Comparison of ENCODE assay signal across 8 cellular contexts in the genomic region with DNA sequence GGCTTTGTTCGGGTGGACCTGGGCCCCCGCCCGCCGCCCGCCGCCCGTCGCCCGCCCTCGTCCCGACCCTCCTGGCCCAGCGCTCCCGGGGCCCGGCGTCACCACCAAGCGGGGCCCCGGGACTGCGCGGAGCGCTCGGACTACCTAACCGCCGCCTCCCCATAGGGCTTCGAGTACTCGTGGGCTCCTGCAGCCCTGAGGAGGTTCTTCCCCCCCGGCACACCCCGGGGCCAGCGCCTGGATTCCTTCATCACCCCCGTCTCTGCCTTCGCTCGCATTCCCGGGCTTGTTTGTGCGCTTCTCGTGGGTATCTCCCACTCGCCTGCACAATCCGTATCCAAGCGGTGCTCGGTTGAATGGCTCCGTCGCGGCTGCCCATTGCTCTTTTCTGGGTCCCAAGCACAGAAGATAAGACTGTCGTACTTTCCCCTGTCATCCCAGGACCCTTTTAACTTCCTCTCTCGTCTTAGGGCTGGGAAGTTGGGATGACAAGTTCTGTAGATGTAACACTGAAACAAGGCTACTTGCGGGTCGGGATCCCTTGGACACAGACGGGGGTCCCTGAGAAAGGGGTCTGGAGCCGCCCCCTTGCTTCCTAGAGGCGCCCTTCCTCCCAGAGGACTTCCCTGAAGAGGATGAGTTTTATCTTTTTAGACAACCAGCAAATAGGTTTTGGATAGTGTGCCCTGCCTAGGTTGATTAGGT. TPM values are rescaled to one million over a fixed set of nuclear protein-coding genes. Genes with fewer than 3 reads are reported as not detected.
A peak's percentile ranks its signal among the peaks of the same experiment; 100 is the strongest.
DNase-seq lines count a peak whose midpoint lies in the region; ATAC-seq and TF ChIP-seq lines count a peak whose summit lies in the region.

No MANE protein-coding gene starts in this region.

- ATAC-seq in omental fat pad (ENCODE audit: low FRiP score) = peak; percentile 69

- no peaks in the 10 kb centered on the region for H3K9me3 ChIP-seq in KOPT-K1 (ENCODE audit: insufficient read depth, low read length, poor library complexity, severe bottlenecking)

- H3K27me3 ChIP-seq in H7 (ENCODE audit: control insufficient read depth, insufficient read depth, low read length) = no peaks in the 10 kb centered on the region

- peak overlapping the region; percentile 86 for H3K4me3 ChIP-seq in H7 (ENCODE audit: insufficient read depth, low read depth, low read length)

- no peak for TF ChIP-seq CTCF in omental fat pad (IDR thresholded peaks at IDR 0.05)

- H3K27ac ChIP-seq in KOPT-K1 (ENCODE audit: low read depth, low read length, poor library complexity, severe bottlenecking) = peak overlapping the region; percentile 91

- peaks cover 3% of the 10 kb centered on the region for H3K36me3 ChIP-seq in H7 (replicated peaks; ENCODE audit: control insufficient read depth, insufficient read depth, low read length)
- H3K36me3 ChIP-seq in KOPT-K1 (ENCODE audit: insufficient read depth, low read length) = peaks cover 29% of the 10 kb centered on the region

- DNase-seq in SIG-M5 treated with dmso at 0.1 percent for 504 hours (lab: John Stamatoyannopoulos, UW; ENCODE audit: unreplicated experiment) (peak; percentile 31), SIG-M5 (lab: John Stamatoyannopoulos, UW) (no peak), H7 (peak; percentile 80), glomerular visceral epithelial cell (ENCODE audit: extremely low spot score) (peak; percentile 42), omental fat pad (ENCODE audit: low spot score) (no peak)
- DNase-seq in activated T-cell treated with anti-CD3 and anti-CD28 coated beads, Interleukin-2, amount 50 U/mL, for 48 hours = peak; percentile 56 to 57
- DNase-seq in stimulated activated naive CD4-positive, alpha-beta T cell treated with Interleukin-2 at 50 U/mL for 16 hours (lab: John Stamatoyannopoulos, UW) = no peak

RNA-seq across cellular contexts. Expression of gene MOB1B, which starts 0.6 kb away (rescaled TPM):
- 5.5 and 10.5 TPM in 2 replicates for total RNA-seq in H7 (2014; rRNA removed; shearing (Covaris generic))
- 10 to 100 TPM; 11.0 to 19.7 (median 13.8) TPM for total RNA-seq in omental fat pad

Comparison
In these comparisons a context has a peak if more than half of its experiments do, and no peak if none do; other contexts are left out.
1. DNase-seq: peak in SIG-M5 treated with dmso at 0.1 percent for 504 hours (single experiment), H7 (single experiment), activated T-cell treated with anti-CD3 and anti-CD28 coated beads, Interleukin-2, amount 50 U/mL, for 48 hours (2 of 2) and glomerular visceral epithelial cell (single experiment); none in SIG-M5 (single experiment), omental fat pad (single experiment) and stimulated activated naive CD4-positive, alpha-beta T cell treated with Interleukin-2 at 50 U/mL for 16 hours (single experiment).